ENCODE assay signal across 8 cellular contexts in genomic region chr2:65129276-65129612, GRCh38.
DNase-seq lines count a peak whose midpoint lies in the region; ATAC-seq and TF ChIP-seq lines count a peak whose summit lies in the region.

No MANE protein-coding gene starts in this region.

- ATAC-seq in DND-41 (ENCODE audit: insufficient read depth, low read depth): 0 out of 3 replicates have a peak, but pooled peaks have one; percentile 1
- ATAC-seq in HG03521 (IDR thresholded peaks at IDR 0.05; ENCODE audit: unreplicated experiment): no peak
- ATAC-seq in HG02610 (IDR thresholded peaks at IDR 0.05; ENCODE audit: unreplicated experiment): no peak

- H3K9me3 ChIP-seq in DND-41 (ENCODE audit: insufficient read depth, low read length, severe bottlenecking) (no peaks in the 10 kb centered on the region), OCI-LY1 (ENCODE audit: low read length) (no peaks in the 10 kb centered on the region), muscle layer of duodenum (ENCODE audit: control insufficient read depth in 1 of 2, low read length in 2 of 2) (no peaks in the 10 kb centered on the region)

- H4K20me1 ChIP-seq in DND-41 (ENCODE audit: insufficient read depth, low read length): peaks cover 37% of the 10 kb centered on the region
- H4K20me1 ChIP-seq in OCI-LY1 (ENCODE audit: insufficient read depth, low read length): no peaks in the 10 kb centered on the region

- no peaks in the 10 kb centered on the region for H3K9me2 ChIP-seq in OCI-LY1 (ENCODE audit: low read depth, low read length)

- H3K4me3 ChIP-seq in DND-41 (ENCODE audit: low read depth in 1 of 2, low read length in 2 of 2) (peak overlapping the region; percentile 97 to 100), OCI-LY1 (ENCODE audit: low read depth, low read length, poor library complexity, severe bottlenecking) (peak overlapping the region; percentile 80), muscle layer of duodenum (ENCODE audit: low read depth in 1 of 2, low read length in 2 of 2) (peak overlapping the region; percentile 94 to 99)

- TF ChIP-seq CTCF in DND-41 (IDR thresholded peaks at IDR 0.05; ENCODE audit: borderline replicate concordance, extremely low read depth, low read length, poor library complexity, severe bottlenecking): no peak
- no peak for TF ChIP-seq CTCF in OCI-LY1 (IDR thresholded peaks at IDR 0.05; ENCODE audit: low read length)

- H2AFZ ChIP-seq in DND-41 (ENCODE audit: low read depth, low read length): peak overlapping the region; percentile 84; the same call in 1 of the 2 replicates
- no peak overlapping the region for H2AFZ ChIP-seq in OCI-LY1 (ENCODE audit: low read length)

- H3K9ac ChIP-seq in DND-41 (ENCODE audit: low read depth, low read length) (peak overlapping the region; percentile 94), OCI-LY1 (ENCODE audit: low read length) (peak overlapping the region; percentile 80)

- H3K27ac ChIP-seq in DND-41 (ENCODE audit: low read length): peak overlapping the region; percentile 86
- H3K27ac ChIP-seq in OCI-LY1 (ENCODE audit: low read depth, low read length, poor library complexity, severe bottlenecking): peak overlapping the region; percentile 9
- peak overlapping the region; percentile 99 for H3K27ac ChIP-seq in muscle layer of duodenum (ENCODE audit: low read length)

- H3K4me2 ChIP-seq in DND-41 (ENCODE audit: insufficient read depth, low read length) (peak overlapping the region; percentile 88), OCI-LY1 (ENCODE audit: low read length) (peak overlapping the region; percentile 97)

- no peaks in the 10 kb centered on the region for H3F3A ChIP-seq in OCI-LY1 (ENCODE audit: insufficient read depth, low read length)

- DNase-seq in DND-41: peak; percentile 39
- peak; percentile 2 for DNase-seq in central memory CD4-positive, alpha-beta T cell
- DNase-seq in KG1 (lab: John Stamatoyannopoulos, UW): no peak
- no peak for DNase-seq in SHP77 treated with DMSO at 0.1 percent for 48 hours (lab: John Stamatoyannopoulos, UW)

- H3K36me3 ChIP-seq in DND-41 (ENCODE audit: insufficient read depth, low read length) (no peaks in the 10 kb centered on the region; the same call in 1 of the 2 replicates), OCI-LY1 (ENCODE audit: insufficient read depth, low read length) (peaks cover 4% of the 10 kb centered on the region; the same call in 1 of the 2 replicates), muscle layer of duodenum (ENCODE audit: control insufficient read depth in 1 of 2, insufficient read depth in 2 of 2, low read length in 2 of 2) (peaks cover 0 to 8% of the 10 kb centered on the region in 2 donors)

- H3K4me1 ChIP-seq in DND-41 (ENCODE audit: insufficient read depth, low read length) (peaks cover 45% of the 10 kb centered on the region), OCI-LY1 (ENCODE audit: insufficient read depth, low read length, severe bottlenecking) (peaks cover 39% of the 10 kb centered on the region), muscle layer of duodenum (ENCODE audit: control insufficient read depth in 1 of 2, insufficient read depth in 2 of 2, low read length in 2 of 2) (peaks cover 3 to 40% of the 10 kb centered on the region in 2 donors)

- H3K79me2 ChIP-seq in DND-41 (ENCODE audit: insufficient read depth, low read length): peaks cover 57% of the 10 kb centered on the region
- H3K79me2 ChIP-seq in OCI-LY1 (ENCODE audit: insufficient read depth, low read length): peaks cover 54% of the 10 kb centered on the region

- no peaks in the 10 kb centered on the region for H3K27me3 ChIP-seq in DND-41 (ENCODE audit: insufficient read depth, low read length, poor library complexity)
- no peaks in the 10 kb centered on the region for H3K27me3 ChIP-seq in OCI-LY1 (ENCODE audit: insufficient read depth, low read length)
- H3K27me3 ChIP-seq in muscle layer of duodenum (ENCODE audit: low read depth, low read length): no peaks in the 10 kb centered on the region

Comparison
In these comparisons a context has a peak if more than half of its experiments do, and no peak if none do; other contexts are left out.
1. DNase-seq: peak in DND-41 (single experiment) and central memory CD4-positive, alpha-beta T cell (single experiment); none in KG1 (single experiment) and SHP77 treated with DMSO at 0.1 percent for 48 hours (single experiment).
2. H3K27ac ChIP-seq: peak in every context shown above with its lines; median percentile 99 in muscle layer of duodenum; 86 in DND-41; 9 in OCI-LY1.
3. Peak in every context shown above with its lines, with median percentiles within 50 percentile points of each other: H3K4me3 ChIP-seq.